Comparison of ENCODE assay signal across 8 cellular contexts in the genomic region with DNA sequence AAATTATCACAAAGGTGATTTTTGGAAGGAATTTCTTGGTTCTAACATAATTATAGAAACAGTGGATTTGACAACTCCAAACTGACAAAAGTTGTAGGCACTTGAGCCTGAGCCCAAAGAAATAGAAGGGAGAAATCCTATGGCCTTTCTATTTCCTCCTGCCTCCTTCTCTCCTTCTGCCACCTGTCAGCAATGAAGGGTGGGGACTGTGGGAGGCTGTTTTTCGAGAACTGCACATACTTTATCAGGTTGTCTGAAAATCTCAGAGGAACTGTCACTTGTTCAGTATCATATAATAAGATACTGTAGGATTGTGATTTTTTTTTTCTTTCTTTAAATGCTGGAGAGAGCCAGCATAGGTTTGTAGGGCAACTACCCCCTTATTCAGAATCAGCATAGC.
"Had no signal": no experiment of that assay in that cellular context is flagged by ENCODE, and none has a peak within 500 bp of the region (broad histone marks: within the 10 kb centered on the region; RNA-seq: fewer than 3 reads in every experiment).

No MANE protein-coding gene starts in this region.

- ATAC-seq: GM12878 had no signal

- DNase-seq: GDM1, GF-D8 had no signal

- FAIRE-seq: G401.6, GM12878, GM12891, GM12892, GM18507, GM19239 had no signal

- H3K4me3 ChIP-seq: GM12878 had no signal
